27 cellular contexts compared by ENCODE assay signal in the genomic region with DNA sequence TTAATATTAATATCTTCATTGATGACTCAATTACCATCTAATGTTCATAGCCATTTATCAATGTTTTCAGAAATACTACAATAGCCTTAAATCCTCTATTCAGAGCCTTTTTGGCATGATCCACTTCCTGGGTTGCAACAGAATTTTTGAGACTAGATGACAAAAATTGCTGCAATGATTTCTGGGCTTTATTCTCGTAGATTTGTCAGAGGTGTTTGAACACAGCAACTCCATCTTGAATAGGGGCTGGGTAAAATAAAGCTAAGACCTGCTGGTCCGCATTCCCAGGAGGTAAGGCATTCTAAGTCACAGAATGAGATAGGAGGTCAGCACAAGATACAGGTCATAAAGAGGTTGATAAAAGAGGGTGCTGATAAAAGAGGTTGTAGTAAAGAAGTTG.
"Had no signal": no experiment of that assay in that cellular context is flagged by ENCODE, and none has a peak within 500 bp of the region (broad histone marks: within the 10 kb centered on the region; RNA-seq: fewer than 3 reads in every experiment).

No MANE protein-coding gene starts in this region.

- DNase-seq: activated B cell treated with CpG ODN at 0.5 μM for 24 hours; activated CD4-positive, alpha-beta T cell treated with anti-CD3 and anti-CD28 coated beads for 48 hours; activated CD4-positive, alpha-beta T cell treated with anti-CD3 and anti-CD28 coated beads, Interleukin-2, amount 50 U/mL, for 1 hour; activated CD4-positive, alpha-beta T cell treated with anti-CD3 and anti-CD28 coated beads, Interleukin-2, amount 50 U/mL, for 48 hours; activated CD8-positive, alpha-beta memory T cell treated with anti-CD3 and anti-CD28 coated beads for 24 hours; activated CD8-positive, alpha-beta T cell treated with anti-CD3 and anti-CD28 coated beads for 36 hours; activated effector memory CD4-positive, alpha-beta T cell treated with anti-CD3 and anti-CD28 coated beads, Interleukin-2, amount 50 U/mL, for 16 hours; activated naive CD4-positive, alpha-beta T cell treated with anti-CD3 and anti-CD28 coated beads for 36 hours; activated naive CD8-positive, alpha-beta T cell treated with anti-CD3 and anti-CD28 coated beads for 36 hours; activated naive CD8-positive, alpha-beta T cell treated with anti-CD3 and anti-CD28 coated beads, Interleukin-2, amount 50 U/mL, for 24 hours; activated T-cell treated with anti-CD3 and anti-CD28 coated beads, Interleukin-2, amount 50 U/mL, for 48 hours; adrenal gland; amygdala; aorta; body of pancreas; dorsolateral prefrontal cortex; effector memory CD4-positive, alpha-beta T cell; endodermal cell; foreskin fibroblast; head of caudate nucleus; T-helper 1 cell; T-helper 17 cell; T1000; WERI-Rb-1 had no signal

- H3K9me3 ChIP-seq: adrenal gland, body of pancreas had no signal

- H3K27ac ChIP-seq: adrenal gland, body of pancreas, coronary artery, dorsolateral prefrontal cortex, WERI-Rb-1 had no signal

- H3K4me3 ChIP-seq: adrenal gland, body of pancreas, coronary artery, dorsolateral prefrontal cortex had no signal

- H3K27me3 ChIP-seq: adrenal gland, body of pancreas, dorsolateral prefrontal cortex had no signal

- H3K36me3 ChIP-seq: adrenal gland, WERI-Rb-1 had no signal

- H3K4me1 ChIP-seq: adrenal gland, body of pancreas had no signal

- ATAC-seq: activated CD4-positive, CD25-positive, alpha-beta regulatory T cell treated with anti-CD3 and anti-CD28 coated beads, Interleukin-2, amount 50 U/mL, for 24 hours; activated CD8-positive, alpha-beta T cell treated with anti-CD3 and anti-CD28 coated beads for 36 hours; activated naive CD8-positive, alpha-beta T cell treated with anti-CD3 and anti-CD28 coated beads, Interleukin-2, amount 50 U/mL, for 24 hours; body of pancreas; esophagus mucosa; T-helper 17 cell had no signal
